Comparison of ENCODE assay signal across 1 cellular context in the genomic region with DNA sequence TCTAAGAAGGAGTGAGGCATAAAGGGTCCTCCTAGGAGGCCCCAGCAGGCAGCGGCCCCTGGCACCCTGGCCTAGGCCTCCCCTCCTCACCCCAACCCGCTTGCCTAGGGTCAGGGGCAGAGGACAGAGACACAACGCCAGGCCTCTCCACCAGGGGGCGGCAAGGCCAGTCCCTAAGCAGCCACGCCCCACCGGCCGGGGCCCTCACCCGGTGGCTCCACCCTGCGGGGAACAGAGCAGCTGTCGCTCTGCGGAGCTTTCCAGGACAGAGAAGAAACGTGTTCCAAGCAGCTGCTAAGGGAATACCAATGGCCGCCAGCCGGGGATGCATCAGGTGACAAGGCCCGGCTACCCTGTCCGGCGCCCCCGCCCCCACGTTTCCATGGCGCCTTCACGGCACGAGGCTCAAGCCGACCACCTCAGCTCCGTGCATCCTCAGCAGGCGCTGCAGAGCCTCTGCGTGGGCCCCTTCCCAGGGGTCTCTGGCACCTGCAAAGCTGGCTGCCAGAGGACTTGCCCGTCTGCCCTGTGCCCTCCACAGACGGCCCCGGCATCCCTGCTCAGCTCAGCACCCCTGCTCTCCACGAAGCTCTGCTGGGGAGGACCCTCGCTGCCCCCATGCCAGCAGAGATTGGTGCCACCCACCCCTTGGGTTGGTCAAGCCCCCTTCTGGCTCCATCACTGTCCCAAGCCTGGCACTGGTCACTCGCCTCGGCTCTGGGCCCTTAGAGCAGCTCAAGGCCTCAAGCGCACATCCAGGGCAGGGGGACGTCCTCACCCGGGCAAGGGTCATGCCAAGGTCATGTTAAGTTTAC.
A peak's percentile ranks its signal among the peaks of the same experiment; 100 is the strongest.
TF ChIP-seq lines count a peak whose summit lies in the region.

No MANE protein-coding gene starts in this region.

TF ChIP-seq in HepG2, 621 proteins besides CTCF, POLR2A, EP300 and RAD21 (continued from another document and continues in another):
- TF ChIP-seq CEBPZ (IDR thresholded peaks at IDR 0.05; ENCODE audit: low read length) (no peak), FOXJ3 (CRISPR knock-in tag; IDR thresholded peaks at IDR 0.05; ENCODE audit: borderline replicate concordance) (0 out of 2 replicates have a peak, but pooled peaks have one; percentile 29), POGK (CRISPR knock-in tag; conservative IDR thresholded peaks at IDR 0.05) (no peak), ASH2L (IDR thresholded peaks at IDR 0.05; ENCODE audit: insufficient read length, low read depth, low read length) (no peak), HBP1 (CRISPR knock-in tag; IDR thresholded peaks at IDR 0.05; ENCODE audit: low read depth) (no peak), PAXIP1 (CRISPR knock-in tag; conservative IDR thresholded peaks at IDR 0.05) (no peak), RBM39 (IDR thresholded peaks at IDR 0.05; ENCODE audit: low read depth, low read length, poor library complexity, severe bottlenecking) (peak; percentile 86), HDAC1 (CRISPR knock-in tag; IDR thresholded peaks at IDR 0.05) (no peak), SNAPC5 (CRISPR knock-in tag; IDR thresholded peaks at IDR 0.05; ENCODE audit: borderline replicate concordance) (no peak), RBAK (CRISPR knock-in tag; IDR thresholded peaks at IDR 0.05) (no peak), FOXA1 (IDR thresholded peaks at IDR 0.05) (no peak), FOXA1 (CRISPR knock-in tag; IDR thresholded peaks at IDR 0.05) (no peak), ZNF205 (CRISPR knock-in tag; IDR thresholded peaks at IDR 0.05) (0 out of 2 replicates have a peak, but pooled peaks have one; percentile 51), MXI1 (IDR thresholded peaks at IDR 0.05; ENCODE audit: borderline replicate concordance, low read depth, low read length) (peak; percentile 94; the same call in 1 of the 3 replicates), REPIN1 (CRISPR knock-in tag; IDR thresholded peaks at IDR 0.05; ENCODE audit: borderline replicate concordance, low read depth) (peak; percentile 85; the same call in 1 of the 2 replicates), KLF12 (CRISPR knock-in tag; IDR thresholded peaks at IDR 0.05; ENCODE audit: borderline replicate concordance) (peak; percentile 99), ZNF329 (CRISPR knock-in tag; IDR thresholded peaks at IDR 0.05; ENCODE audit: low read depth) (no peak), CEBPG (CRISPR knock-in tag; IDR thresholded peaks at IDR 0.05) (no peak), ELF3 (CRISPR knock-in tag; IDR thresholded peaks at IDR 0.05) (peak; percentile 37; the same call in 1 of the 2 replicates), GPN1 (CRISPR knock-in tag; IDR thresholded peaks at IDR 0.05; ENCODE audit: borderline replicate concordance) (no peak), LCORL (IDR thresholded peaks at IDR 0.05) (no peak), LCORL (CRISPR knock-in tag; IDR thresholded peaks at IDR 0.05) (peak; percentile 78), MLX (CRISPR knock-in tag; IDR thresholded peaks at IDR 0.05) (no peak), BCL6 (CRISPR knock-in tag; IDR thresholded peaks at IDR 0.05) (peak; percentile 81), TRIM22 (IDR thresholded peaks at IDR 0.05) (no peak), GPBP1L1 (CRISPR knock-in tag; IDR thresholded peaks at IDR 0.05) (no peak), ZNF121 (CRISPR knock-in tag; IDR thresholded peaks at IDR 0.05) (no peak), ZNF274 (CRISPR knock-in tag; IDR thresholded peaks at IDR 0.05) (0 out of 2 replicates have a peak, but pooled peaks have one; percentile 31), ZFP36L2 (CRISPR knock-in tag; IDR thresholded peaks at IDR 0.05) (no peak), YEATS2 (CRISPR knock-in tag; IDR thresholded peaks at IDR 0.05; ENCODE audit: borderline replicate concordance) (peak; percentile 64; the same call in 1 of the 2 replicates), KDM4B (CRISPR knock-in tag; IDR thresholded peaks at IDR 0.05) (peak; percentile 68; the same call in 1 of the 2 replicates), NFIB (CRISPR knock-in tag; IDR thresholded peaks at IDR 0.05; ENCODE audit: borderline replicate concordance) (no peak), TMF1 (CRISPR knock-in tag; IDR thresholded peaks at IDR 0.05; ENCODE audit: low read depth) (no peak), ZNF720 (CRISPR knock-in tag; IDR thresholded peaks at IDR 0.05) (no peak), RCOR2 (CRISPR knock-in tag; IDR thresholded peaks at IDR 0.05) (no peak), ELF1 (CRISPR knock-in tag; IDR thresholded peaks at IDR 0.05) (no peak), ZSCAN20 (CRISPR knock-in tag; IDR thresholded peaks at IDR 0.05; ENCODE audit: borderline replicate concordance) (no peak), DZIP1 (CRISPR knock-in tag; IDR thresholded peaks at IDR 0.05) (no peak), ZNF136 (CRISPR knock-in tag; IDR thresholded peaks at IDR 0.05; ENCODE audit: low read depth) (no peak), NCOA1 (CRISPR knock-in tag; IDR thresholded peaks at IDR 0.05) (no peak), CREB3 (CRISPR knock-in tag; IDR thresholded peaks at IDR 0.05) (no peak)
- TF ChIP-seq, protein P1, sequence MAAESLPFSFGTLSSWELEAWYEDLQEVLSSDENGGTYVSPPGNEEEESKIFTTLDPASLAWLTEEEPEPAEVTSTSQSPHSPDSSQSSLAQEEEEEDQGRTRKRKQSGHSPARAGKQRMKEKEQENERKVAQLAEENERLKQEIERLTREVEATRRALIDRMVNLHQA (CRISPR knock-in tag; IDR thresholded peaks at IDR 0.05): no peak
